22 cellular contexts compared by ENCODE assay signal in the genomic region with DNA sequence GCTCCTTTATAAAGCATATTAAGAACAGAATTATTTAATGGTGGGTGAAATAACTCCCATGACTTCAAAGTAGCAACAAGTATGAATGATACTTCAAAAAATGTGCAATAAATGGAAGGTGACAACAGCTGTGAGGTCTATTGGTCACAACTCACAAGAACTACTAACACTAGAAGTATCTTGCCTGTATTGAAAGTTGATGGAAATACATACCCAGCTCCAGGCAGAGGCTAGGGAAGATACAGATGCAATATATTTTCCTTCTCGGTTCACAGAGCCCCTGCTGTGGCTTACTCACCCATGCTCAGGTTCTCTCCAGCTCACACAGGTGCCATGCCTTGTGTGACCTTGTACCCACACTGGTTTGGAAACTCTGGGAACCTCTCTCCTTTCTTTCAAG.
"Had no signal": no experiment of that assay in that cellular context is flagged by ENCODE, and none has a peak within 500 bp of the region (broad histone marks: within the 10 kb centered on the region; RNA-seq: fewer than 3 reads in every experiment).

No MANE protein-coding gene starts in this region.

- H3K4me3 ChIP-seq: K562, SK-N-MC had no signal

- ATAC-seq: activated T-cell treated with anti-CD3 and anti-CD28 coated beads, Interleukin-2, amount 50 U/mL, for 4 hours; T-cell had no signal

- H3K27ac ChIP-seq: SK-N-MC had no signal

- DNase-seq: activated CD4-positive, alpha-beta memory T cell treated with anti-CD3 and anti-CD28 coated beads for 36 hours; activated CD4-positive, alpha-beta T cell treated with anti-CD3 and anti-CD28 coated beads, Interleukin-2, amount 10 ng/mL, durations not matched to agents 7 days and 5 days; activated CD4-positive, CD25-positive, alpha-beta regulatory T cell; activated CD8-positive, alpha-beta memory T cell treated with anti-CD3 and anti-CD28 coated beads for 24 hours; activated effector memory CD4-positive, alpha-beta T cell treated with anti-CD3 and anti-CD28 coated beads, Interleukin-2, amount 50 U/mL, for 16 hours; activated naive CD4-positive, alpha-beta T cell treated with anti-CD3 and anti-CD28 coated beads for 36 hours; activated T-cell treated with anti-CD3 and anti-CD28 coated beads, Interleukin-2, amount 50 U/mL, for 4 hours; amygdala; Karpas-422; NCI-H1048; NCI-H146; NCI-H187 treated with DMSO at 0.1 percent for 48 hours; NCI-H2081 treated with DMSO at 0.1 percent for 48 hours; NCI-H226; NCI-H510A; NCI-H526 treated with DMSO at 0.1 percent for 48 hours; SIG-M5; T-cell; T-helper 2 cell; T1000 had no signal
